In the genomic region with DNA sequence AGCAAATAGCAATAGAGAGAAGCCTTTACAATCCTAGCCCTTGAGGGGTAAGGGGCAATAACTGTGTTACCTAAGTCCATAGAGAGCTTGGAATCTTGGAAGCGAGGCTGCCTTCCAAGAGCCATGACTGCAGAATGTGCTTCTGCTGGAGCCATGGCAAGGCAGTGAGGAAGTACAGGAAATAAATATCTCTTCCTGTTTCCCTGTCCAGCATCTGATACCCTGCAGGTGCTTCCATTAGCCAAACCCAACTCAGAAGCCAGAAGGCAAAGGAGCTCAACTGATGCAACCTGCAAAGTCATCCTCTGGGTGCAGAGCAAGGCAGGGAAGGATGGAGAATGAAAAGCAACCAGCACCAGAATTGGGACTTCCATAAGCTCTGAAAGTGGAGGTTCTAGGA, we compare ENCODE assay signal across 17 cellular contexts. TPM values are rescaled to one million over a fixed set of nuclear protein-coding genes. Genes with fewer than 3 reads are reported as not detected.
DNase-seq lines count a peak whose midpoint lies in the region; ATAC-seq, FAIRE-seq and TF ChIP-seq lines count a peak whose summit lies in the region.
"Had no signal": no experiment of that assay in that cellular context is flagged by ENCODE, and none has a peak within 500 bp of the region (broad histone marks: within the 10 kb centered on the region; RNA-seq: fewer than 3 reads in every experiment).

No MANE protein-coding gene starts in this region.

- DNase-seq in DND-41 (no peak), endothelial cell of umbilical vein (ENCODE audit: low read depth, low spot score) (peak; percentile 19), thyroid gland (no peak), OCI-M1 (lab: John Stamatoyannopoulos, UW) (no peak), left lung (no peak)
- no peak for DNase-seq in CD4-positive, alpha-beta T cell
- DNase-seq: 8988T; C1 segment of cervical spinal cord; CD4-positive, alpha-beta memory T cell; DMS153; HCEC 1CT; HFFc6 had no signal

- no peaks in the 10 kb centered on the region for H3K9me3 Mint-ChIP-seq in CD4-positive, alpha-beta T cell
- H3K9me3 Mint-ChIP-seq: CD4-positive, alpha-beta memory T cell; HFFc6 had no signal

- H4K20me1 ChIP-seq in BLaER1 (no peaks in the 10 kb centered on the region), DND-41 (ENCODE audit: insufficient read depth, low read length) (no peaks in the 10 kb centered on the region), endothelial cell of umbilical vein (replicated peaks; ENCODE audit: control insufficient read depth, extremely low read depth, insufficient read depth, low read length) (no peaks in the 10 kb centered on the region)

- H3K9me3 ChIP-seq in BLaER1, result no peaks in the 10 kb centered on the region
- no peaks in the 10 kb centered on the region for H3K9me3 ChIP-seq in DND-41 (ENCODE audit: insufficient read depth, low read length, severe bottlenecking)
- no peaks in the 10 kb centered on the region for H3K9me3 ChIP-seq in endothelial cell of umbilical vein (replicated peaks; ENCODE audit: control insufficient read depth, insufficient read depth, low read length)
- no peaks in the 10 kb centered on the region for H3K9me3 ChIP-seq in thyroid gland
- no peaks in the 10 kb centered on the region for H3K9me3 ChIP-seq in left lung
- H3K9me3 ChIP-seq in CD4-positive, alpha-beta T cell (ENCODE audit: control insufficient read depth, low read length), result no peaks in the 10 kb centered on the region

- peaks cover 12% of the 10 kb centered on the region for H3K27me3 Mint-ChIP-seq in CD4-positive, alpha-beta T cell

- H3K36me3 Mint-ChIP-seq in CD4-positive, alpha-beta T cell (ENCODE audit: low read depth), result no peaks in the 10 kb centered on the region
- H3K36me3 Mint-ChIP-seq: CD4-positive, alpha-beta memory T cell had no signal

- H3K4me1 ChIP-seq in BLaER1, result peaks cover 33% of the 10 kb centered on the region
- no peaks in the 10 kb centered on the region for H3K4me1 ChIP-seq in DND-41 (ENCODE audit: insufficient read depth, low read length)
- no peaks in the 10 kb centered on the region for H3K4me1 ChIP-seq in endothelial cell of umbilical vein (ENCODE audit: control insufficient read depth, extremely low read depth, insufficient read depth, low read length)
- H3K4me1 ChIP-seq in thyroid gland, result peaks cover 3 to 23% of the 10 kb centered on the region in 2 donors
- no peaks in the 10 kb centered on the region for H3K4me1 ChIP-seq in left lung

- H3K9ac ChIP-seq in BLaER1 (no peak overlapping the region), DND-41 (ENCODE audit: low read depth, low read length) (no peak overlapping the region), endothelial cell of umbilical vein (replicated peaks; ENCODE audit: extremely low read depth, insufficient read depth, low read length) (no peak overlapping the region)

- H3K27me3 ChIP-seq in BLaER1 (no peaks in the 10 kb centered on the region), DND-41 (ENCODE audit: insufficient read depth, low read length, poor library complexity) (no peaks in the 10 kb centered on the region), endothelial cell of umbilical vein (ENCODE audit: control insufficient read depth in 2 of 2, insufficient read depth in 2 of 2, low read length in 2 of 2) (no peaks in the 10 kb centered on the region), thyroid gland (no peaks in the 10 kb centered on the region), left lung (no peaks in the 10 kb centered on the region)
- peaks cover 3% of the 10 kb centered on the region for H3K27me3 ChIP-seq in CD4-positive, alpha-beta T cell (ENCODE audit: control insufficient read depth, insufficient read depth, low read length)

- CTCF ChIA-PET in endothelial cell of umbilical vein (lab: Charles Lee), result interaction anchor here (1.0 to 3.5 kb wide), 7 partner anchors 11 to 249 kb away, joined by 3 to 29 read pairs (median 4); no protein-coding TSS in a partner anchor
- CTCF ChIA-PET in CD4-positive, alpha-beta T cell (lab: Charles Lee), result interaction anchor here (0.7 kb wide), 1 partner anchor 19 kb away, joined by 3 read pairs; no protein-coding TSS in a partner anchor

- H3K4me2 ChIP-seq in BLaER1 (peak overlapping the region; percentile 41), DND-41 (ENCODE audit: insufficient read depth, low read length) (no peak overlapping the region), endothelial cell of umbilical vein (ENCODE audit: insufficient read depth, low read length) (no peak overlapping the region)

- dilution Hi-C loops in endothelial cell of umbilical vein (cut with MboI; ENCODE audit: extremely low pct_ligation_motif_present, low sequenced_read_pairs), result no loop called here

- H3K9me1 ChIP-seq in endothelial cell of umbilical vein (replicated peaks; ENCODE audit: control insufficient read depth, extremely low read depth, insufficient read depth, low read length), result no peaks in the 10 kb centered on the region

- FAIRE-seq in endothelial cell of umbilical vein (lab: Jason Lieb, UNC), result no peak
- FAIRE-seq: G401.6, GM12891, GM19239 had no signal

- H3K27ac ChIP-seq in BLaER1 (no peak overlapping the region), DND-41 (ENCODE audit: low read length) (no peak overlapping the region), endothelial cell of umbilical vein (ENCODE audit: insufficient read depth, low read depth, low read length) (no peak overlapping the region), thyroid gland (peak overlapping the region in 2 of 3 donors; percentile 42 to 81), left lung (no peak overlapping the region)
- no peak overlapping the region for H3K27ac ChIP-seq in CD4-positive, alpha-beta T cell (ENCODE audit: low read depth, low read length)
- H3K27ac ChIP-seq: HL-60 had no signal

- H3K27ac Mint-ChIP-seq in CD4-positive, alpha-beta T cell, result no peak overlapping the region
- H3K27ac Mint-ChIP-seq: CD4-positive, alpha-beta memory T cell; HFFc6 had no signal

- H2AFZ ChIP-seq in DND-41 (ENCODE audit: low read depth, low read length), result no peak overlapping the region
- no peak overlapping the region for H2AFZ ChIP-seq in endothelial cell of umbilical vein (ENCODE audit: low read depth, low read length)

- no peaks in the 10 kb centered on the region for H3K79me2 ChIP-seq in DND-41 (ENCODE audit: insufficient read depth, low read length)
- no peaks in the 10 kb centered on the region for H3K79me2 ChIP-seq in endothelial cell of umbilical vein (ENCODE audit: control insufficient read depth, insufficient read depth, low read length)

- TF ChIP-seq POLR2A in endothelial cell of umbilical vein (IDR thresholded peaks at IDR 0.05; ENCODE audit: low read depth, low read length) (no peak), thyroid gland (IDR thresholded peaks at IDR 0.05) (no peak)

- no peak overlapping the region for H3K4me3 Mint-ChIP-seq in CD4-positive, alpha-beta T cell
- H3K4me3 Mint-ChIP-seq: CD4-positive, alpha-beta memory T cell; HFFc6 had no signal

- H3K4me1 Mint-ChIP-seq in CD4-positive, alpha-beta T cell (ENCODE audit: low read depth), result peaks cover 3% of the 10 kb centered on the region
- H3K4me1 Mint-ChIP-seq: CD4-positive, alpha-beta memory T cell had no signal

- peak; percentile 22; the same call in 1 of the 3 replicates for ATAC-seq in DND-41 (ENCODE audit: insufficient read depth, low read depth)
- ATAC-seq in left lung, result no peak
- no peak for ATAC-seq in CD4-positive, alpha-beta T cell (ENCODE audit: poor library complexity)

- 87 to 96% methylated on average over 1 of the region's 1 CpG for WGBS in thyroid gland, 2 donors

- H3K4me3 ChIP-seq in BLaER1, result no peak overlapping the region
- H3K4me3 ChIP-seq in DND-41 (ENCODE audit: low read depth in 1 of 2, low read length in 2 of 2), result no peak overlapping the region
- no peak overlapping the region for H3K4me3 ChIP-seq in endothelial cell of umbilical vein (replicated peaks in 1 of 3; ENCODE audit: insufficient read depth in 1 of 3, low read depth in 1 of 3, low read length in 3 of 3)
- no peak overlapping the region for H3K4me3 ChIP-seq in thyroid gland (replicated peaks in 1 of 3)
- H3K4me3 ChIP-seq in left lung, result no peak overlapping the region

- BruUV-seq in endothelial cell of umbilical vein (replicated peaks; lab: Mats Ljungman, UMichigan), result no TSS peak

- intact Hi-C loops in endothelial cell of umbilical vein (cut with micrococcal nuclease), result no loop called here
- intact Hi-C loops in thyroid gland (cut with DNase I), result no loop called here
- intact Hi-C loops in left lung (cut with DNase I), result no loop called here
- intact Hi-C loops in CD4-positive, alpha-beta T cell (cut with DNase I, micrococcal nuclease), result no loop called here

- POLR2A ChIA-PET in endothelial cell of umbilical vein (lab: Charles Lee), result interaction anchor here (0.6 to 0.7 kb wide), 2 partner anchors 12 kb away, joined by 3 read pairs; no protein-coding TSS in a partner anchor
- POLR2A ChIA-PET in CD4-positive, alpha-beta T cell (lab: Charles Lee), result no interaction called here

- TF ChIP-seq CTCF in DND-41 (IDR thresholded peaks at IDR 0.05; ENCODE audit: borderline replicate concordance, extremely low read depth, low read length, poor library complexity, severe bottlenecking) (no peak), endothelial cell of umbilical vein (IDR thresholded peaks at IDR 0.05; ENCODE audit: extremely low read depth in 1 of 2, insufficient read depth in 1 of 2, low read depth in 1 of 2, low read length in 2 of 2) (no peak), thyroid gland (IDR thresholded peaks at IDR 0.05) (no peak), left lung (IDR thresholded peaks at IDR 0.05) (no peak)
- no peak for TF ChIP-seq CTCF in CD4-positive, alpha-beta T cell (IDR thresholded peaks at IDR 0.05)

- H3K36me3 ChIP-seq in BLaER1, result no peaks in the 10 kb centered on the region
- H3K36me3 ChIP-seq in DND-41 (ENCODE audit: insufficient read depth, low read length), result no peaks in the 10 kb centered on the region
- H3K36me3 ChIP-seq in endothelial cell of umbilical vein (ENCODE audit: control insufficient read depth in 2 of 2, extremely low read depth in 1 of 2, insufficient read depth in 2 of 2, low read length in 2 of 2), result no peaks in the 10 kb centered on the region
- no peaks in the 10 kb centered on the region for H3K36me3 ChIP-seq in thyroid gland
- no peaks in the 10 kb centered on the region for H3K36me3 ChIP-seq in left lung

TF ChIP-seq in endothelial cell of umbilical vein, 7 proteins besides CTCF, POLR2A, EP300 and RAD21 (continues in another document):
- TF ChIP-seq GATA2 (IDR thresholded peaks at IDR 0.05; ENCODE audit: insufficient read depth, insufficient read length, low read depth, low read length), result peak; percentile 22

RNA-seq across cellular contexts. Expression of gene KLHL31, which starts 41.0 kb away (rescaled TPM):
- not detected in 2 replicates for total RNA-seq in endothelial cell of umbilical vein
- 0.01 and 0.03 TPM in 2 replicates for polyA plus RNA-seq in endothelial cell of umbilical vein
- not detected in 2 replicates for polyA plus RNA-seq in endothelial cell of umbilical vein (2011; cell fraction: cytosol; rRNA removed)
- polyA plus RNA-seq in endothelial cell of umbilical vein (2011; cell fraction: nucleus; rRNA removed), result 0.13 and 0.14 TPM in 2 replicates
- polyA plus RNA-seq in endothelial cell of umbilical vein (2012), result 0.04 TPM in 1 of 2 replicates, not detected in the other
- 0.22 TPM in 1 of 2 replicates, not detected in the other for polyA minus RNA-seq in endothelial cell of umbilical vein
- not detected for polyA minus RNA-seq in endothelial cell of umbilical vein (2011; cell fraction: cytosol; rRNA and poly(A)+ RNA removed)
- polyA minus RNA-seq in endothelial cell of umbilical vein (2011; cell fraction: nucleus; rRNA and poly(A)+ RNA removed), result 0.14 and 0.24 TPM in 2 replicates
- total RNA-seq in thyroid gland, result 1 to 10 TPM in 2 of 4 donors, under 1 TPM in 2; 0.54 to 1.6 (median 1.0) TPM
- total RNA-seq in left lung, result under 1 TPM; 0.29 to 0.35 TPM
- under 1 TPM; 0.03 to 0.08 TPM for total RNA-seq in CD4-positive, alpha-beta T cell
- total RNA-seq: HFFc6 had no signal
- polyA plus RNA-seq: CD4-positive, alpha-beta memory T cell had no signal

Comparison
In these comparisons a context has a peak if more than half of its experiments do, and no peak if none do; other contexts are left out.
1. H3K27ac ChIP-seq: peak in thyroid gland (2 of 3); none in BLaER1 (single experiment), DND-41 (single experiment), endothelial cell of umbilical vein (single experiment), left lung (0 of 2) and CD4-positive, alpha-beta T cell (single experiment).